Comparison of ENCODE assay signal across 8 cellular contexts in genomic region chr3:51670711-51671089, GRCh38. TPM values are rescaled to one million over a fixed set of nuclear protein-coding genes. Genes with fewer than 3 reads are reported as not detected.
DNase-seq lines count a peak whose midpoint lies in the region; TF ChIP-seq lines count a peak whose summit lies in the region.

No MANE protein-coding gene starts in this region.

- no peak for TF ChIP-seq CTCF in choroid plexus epithelial cell (conservative IDR thresholded peaks at IDR 0.05; ENCODE audit: low read depth, low read length)
- no peak for TF ChIP-seq CTCF in GM10266 (IDR thresholded peaks at IDR 0.05; ENCODE audit: control insufficient read depth, insufficient read depth, low read depth, missing control alignments)

- peak overlapping the region; percentile 80 for H3K4me3 Mint-ChIP-seq in activated CD4-positive, alpha-beta T cell treated with anti-CD3 and anti-CD28 coated beads, Interleukin-2, amount 10 ng/mL, durations not matched to agents 7 days and 5 days

- DNase-seq in activated CD4-positive, alpha-beta T cell treated with anti-CD3 and anti-CD28 coated beads, Interleukin-2, amount 10 ng/mL, durations not matched to agents 7 days and 5 days: no peak
- no peak for DNase-seq in activated CD4-positive, alpha-beta T cell treated with anti-CD3 and anti-CD28 coated beads, Interleukin-2, amount 50 U/mL, for 48 hours
- DNase-seq in choroid plexus epithelial cell (ENCODE audit: low read depth): no peak
- no peak for DNase-seq in GM03348 (ENCODE audit: low spot score)
- no peak for DNase-seq in GOT3 (lab: John Stamatoyannopoulos, UW)
- DNase-seq in GM10266 (ENCODE audit: extremely low spot score): no peak

- peak overlapping the region; percentile 87 for H3K27ac Mint-ChIP-seq in activated CD4-positive, alpha-beta T cell treated with anti-CD3 and anti-CD28 coated beads, Interleukin-2, amount 10 ng/mL, durations not matched to agents 7 days and 5 days

- no peaks in the 10 kb centered on the region for H3K9me3 ChIP-seq in HUES6 (ENCODE audit: control insufficient read depth, insufficient read depth, low read depth, low read length)
- no peaks in the 10 kb centered on the region for H3K9me3 ChIP-seq in neuron (ENCODE audit: low read length)

- H2AFZ ChIP-seq in neuron (ENCODE audit: low read depth, low read length): no peak overlapping the region

- POLR2A ChIA-PET in activated CD4-positive, alpha-beta T cell treated with anti-CD3 and anti-CD28 coated beads, Interleukin-2, amount 10 ng/mL, durations not matched to agents 7 days and 5 days (lab: Charles Lee): interaction anchor here (0.7 to 2.4 kb wide), 3 partner anchors 11 to 171 kb away, joined by 3 to 8 read pairs (median 7); partner anchors contain the start of gene DCAF1

- H3K9me3 Mint-ChIP-seq in activated CD4-positive, alpha-beta T cell treated with anti-CD3 and anti-CD28 coated beads, Interleukin-2, amount 10 ng/mL, durations not matched to agents 7 days and 5 days: no peaks in the 10 kb centered on the region

- H3K36me3 ChIP-seq in HUES6 (ENCODE audit: control insufficient read depth, insufficient read depth, low read length): peaks cover 1% of the 10 kb centered on the region
- H3K36me3 ChIP-seq in neuron (ENCODE audit: insufficient read depth, low read length): peaks cover 3% of the 10 kb centered on the region

- peaks cover 67% of the 10 kb centered on the region for H3K4me1 Mint-ChIP-seq in activated CD4-positive, alpha-beta T cell treated with anti-CD3 and anti-CD28 coated beads, Interleukin-2, amount 10 ng/mL, durations not matched to agents 7 days and 5 days

- peak overlapping the region; percentile 80 for H3K9ac ChIP-seq in HUES6 (ENCODE audit: low read length)

- no peaks in the 10 kb centered on the region for H3K27me3 ChIP-seq in HUES6 (ENCODE audit: control insufficient read depth, insufficient read depth, low read length)
- no peaks in the 10 kb centered on the region for H3K27me3 ChIP-seq in neuron (ENCODE audit: insufficient read depth, low read length)

- H3K4me3 ChIP-seq in HUES6 (ENCODE audit: low read depth, low read length): peak overlapping the region; percentile 85
- peak overlapping the region; percentile 89 for H3K4me3 ChIP-seq in choroid plexus epithelial cell (ENCODE audit: low read depth, low read length)
- peak overlapping the region; percentile 74 for H3K4me3 ChIP-seq in neuron (ENCODE audit: low read length)

- no peak overlapping the region for H3K27ac ChIP-seq in HUES6 (ENCODE audit: low read depth, low read length)

- H3K36me3 Mint-ChIP-seq in activated CD4-positive, alpha-beta T cell treated with anti-CD3 and anti-CD28 coated beads, Interleukin-2, amount 10 ng/mL, durations not matched to agents 7 days and 5 days (ENCODE audit: low read depth): peaks cover 21% of the 10 kb centered on the region

- CTCF ChIA-PET in activated CD4-positive, alpha-beta T cell treated with anti-CD3 and anti-CD28 coated beads, Interleukin-2, amount 10 ng/mL, durations not matched to agents 7 days and 5 days (lab: Charles Lee): interaction anchor here (0.9 to 7.8 kb wide), 8 partner anchors 12 to 236 kb away, joined by 3 to 144 read pairs (median 3); partner anchors contain the start of gene DCAF1

- H3K27me3 Mint-ChIP-seq in activated CD4-positive, alpha-beta T cell treated with anti-CD3 and anti-CD28 coated beads, Interleukin-2, amount 10 ng/mL, durations not matched to agents 7 days and 5 days: no peaks in the 10 kb centered on the region

- peaks cover 22% of the 10 kb centered on the region for H3K4me1 ChIP-seq in HUES6 (ENCODE audit: control insufficient read depth, insufficient read depth, low read length)
- peaks cover 21% of the 10 kb centered on the region for H3K4me1 ChIP-seq in neuron (ENCODE audit: insufficient read depth, low read length)

RNA-seq across cellular contexts. Expression of gene TEX264, which starts 0.4 kb away (rescaled TPM):
- total RNA-seq in activated CD4-positive, alpha-beta T cell treated with anti-CD3 and anti-CD28 coated beads, Interleukin-2, amount 10 ng/mL, durations not matched to agents 7 days and 5 days: 10 to 100 TPM; 75.2 to 81.4 TPM

RNA-seq across cellular contexts. Expression of gene GRM2, which starts 36.2 kb away (rescaled TPM):
- 1 to 10 TPM; 2.4 to 3.0 TPM for total RNA-seq in activated CD4-positive, alpha-beta T cell treated with anti-CD3 and anti-CD28 coated beads, Interleukin-2, amount 10 ng/mL, durations not matched to agents 7 days and 5 days
